In the genomic region with DNA sequence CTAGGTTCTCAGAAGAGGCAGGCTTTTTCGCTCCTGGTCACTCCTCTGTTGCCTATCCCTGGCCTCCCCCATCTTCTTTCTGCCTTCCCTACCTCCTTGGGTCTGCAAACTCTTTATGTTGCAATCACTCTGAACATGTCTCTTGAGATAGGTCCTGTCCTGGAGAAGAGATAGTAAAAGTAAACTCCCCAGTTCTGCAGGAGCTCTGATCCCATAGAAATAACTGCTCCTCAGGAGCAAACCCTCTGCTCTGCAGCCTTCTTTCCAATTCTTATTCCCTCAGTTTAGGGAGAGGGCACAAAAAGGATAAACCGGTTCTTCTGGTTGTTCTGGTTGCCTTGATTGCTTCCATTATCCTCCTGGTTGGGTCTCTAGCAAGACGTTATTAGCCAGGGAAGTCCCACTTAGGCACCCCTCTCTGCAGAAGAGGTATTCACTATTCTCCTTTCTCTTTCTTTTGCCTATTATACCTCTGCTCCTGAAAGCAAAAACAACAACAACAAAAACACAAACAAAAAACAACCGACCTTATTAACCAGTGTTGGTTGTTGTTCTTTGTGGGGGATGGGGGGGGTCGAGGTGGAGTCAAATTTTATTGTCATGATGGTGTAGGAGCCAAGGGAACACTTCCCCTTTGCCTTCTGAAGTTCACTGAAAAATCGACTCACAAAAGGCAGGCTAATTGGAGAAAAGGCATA, we compare ENCODE assay signal across 8 cellular contexts. TPM values are rescaled to one million over a fixed set of nuclear protein-coding genes. Genes with fewer than 3 reads are reported as not detected.
DNase-seq lines count a peak whose midpoint lies in the region; ATAC-seq and TF ChIP-seq lines count a peak whose summit lies in the region.

No MANE protein-coding gene starts in this region.

- H3K4me1 Mint-ChIP-seq in activated CD4-positive, alpha-beta memory T cell treated with anti-CD3 and anti-CD28 coated beads, Interleukin-2, amount 10 ng/mL, durations not matched to agents 7 days and 5 days, result peaks cover 85% of the 10 kb centered on the region

- H3K36me3 Mint-ChIP-seq in activated CD4-positive, alpha-beta memory T cell treated with anti-CD3 and anti-CD28 coated beads, Interleukin-2, amount 10 ng/mL, durations not matched to agents 7 days and 5 days (ENCODE audit: low read depth), result peaks cover 69% of the 10 kb centered on the region

- H3K27ac ChIP-seq in HEK293 (ENCODE audit: extremely low read depth, low read depth, low read length) (no peak overlapping the region), right atrium auricular region (peak overlapping the region; percentile 86 to 88), skeletal muscle tissue (ENCODE audit: low read depth, low read length) (peak overlapping the region; percentile 50)

- peak overlapping the region; percentile 96 for H3K4me3 Mint-ChIP-seq in activated CD4-positive, alpha-beta memory T cell treated with anti-CD3 and anti-CD28 coated beads, Interleukin-2, amount 10 ng/mL, durations not matched to agents 7 days and 5 days

- no peak for TF ChIP-seq CTCF in AG04449 (IDR thresholded peaks at IDR 0.05; ENCODE audit: insufficient read depth, low read length, missing control alignments)
- no peak for TF ChIP-seq CTCF in HEK293 (tag by site-specific recombination; IDR thresholded peaks at IDR 0.05)
- no peak for TF ChIP-seq CTCF in right atrium auricular region (IDR thresholded peaks at IDR 0.05)

- H3K4me3 ChIP-seq in AG04449 (ENCODE audit: low read depth, low read length), result peak overlapping the region; percentile 65
- H3K4me3 ChIP-seq in HEK293 (ENCODE audit: low read depth, low read length), result peak overlapping the region; percentile 56
- peak overlapping the region; percentile 46 to 54 for H3K4me3 ChIP-seq in right atrium auricular region
- H3K4me3 ChIP-seq in skeletal muscle tissue (ENCODE audit: low read length in 3 of 3), result peak overlapping the region; percentile 68 to 94 (median 72)

- peaks cover 17% of the 10 kb centered on the region for H3K9me3 Mint-ChIP-seq in activated CD4-positive, alpha-beta memory T cell treated with anti-CD3 and anti-CD28 coated beads, Interleukin-2, amount 10 ng/mL, durations not matched to agents 7 days and 5 days

- ATAC-seq in GM19324 (IDR thresholded peaks at IDR 0.05; ENCODE audit: low FRiP score, unreplicated experiment) (no peak), HG02759 (IDR thresholded peaks at IDR 0.05; ENCODE audit: unreplicated experiment) (no peak)

- peak overlapping the region; percentile 55 to 73 (median 66) for H3K9ac ChIP-seq in skeletal muscle tissue (ENCODE audit: low read depth in 1 of 3, low read length in 3 of 3)

- H3K36me3 ChIP-seq in HEK293 (ENCODE audit: control insufficient read depth in 2 of 2, insufficient read depth in 1 of 2, low read length in 2 of 2) (peaks cover 6 to 34% of the 10 kb centered on the region in 2 experiments; a peak in 2 of 3 replicates), right atrium auricular region (peaks cover 15% of the 10 kb centered on the region), skeletal muscle tissue (ENCODE audit: control insufficient read depth in 3 of 3, insufficient read depth in 3 of 3, low read length in 3 of 3) (peaks cover 10 to 28% (median 21%) of the 10 kb centered on the region in 3 donors)

- CTCF ChIA-PET in AG04449 (lab: Yijun Ruan, JAX) (interaction anchor here (1.3 to 2.6 kb wide), 2 partner anchors 29 to 40 kb away, joined by 6 to 14 read pairs; no protein-coding TSS in a partner anchor), HEK293 (lab: Yijun Ruan, JAX) (interaction anchor here (0.6 to 2.4 kb wide), 2 partner anchors 29 to 345 kb away, joined by 3 to 12 read pairs; no protein-coding TSS in a partner anchor)
- CTCF ChIA-PET in activated CD4-positive, alpha-beta memory T cell treated with anti-CD3 and anti-CD28 coated beads, Interleukin-2, amount 10 ng/mL, durations not matched to agents 7 days and 5 days (lab: Charles Lee), result interaction anchor here (0.9 to 2.6 kb wide), 3 partner anchors 14 to 29 kb away, joined by 3 to 17 read pairs (median 3); no protein-coding TSS in a partner anchor

- POLR2A ChIA-PET in AG04449 (lab: Yijun Ruan, JAX) (interaction anchor here (1.2 kb wide), 1 partner anchor 29 kb away, joined by 5 read pairs; no protein-coding TSS in a partner anchor), HEK293 (lab: Yijun Ruan, JAX) (interaction anchor here (2.0 kb wide), 1 partner anchor 29 kb away, joined by 13 read pairs; no protein-coding TSS in a partner anchor)
- POLR2A ChIA-PET in activated CD4-positive, alpha-beta memory T cell treated with anti-CD3 and anti-CD28 coated beads, Interleukin-2, amount 10 ng/mL, durations not matched to agents 7 days and 5 days (lab: Charles Lee), result interaction anchor here (0.7 to 7.4 kb wide), 16 partner anchors 10 to 825 kb away, joined by 3 to 78 read pairs (median 7); a partner anchor contains a TSS

- H3K9me3 ChIP-seq in HEK293 (ENCODE audit: control insufficient read depth, insufficient read depth, low read depth, low read length), result no peaks in the 10 kb centered on the region
- H3K9me3 ChIP-seq in right atrium auricular region, result no peaks in the 10 kb centered on the region
- no peaks in the 10 kb centered on the region for H3K9me3 ChIP-seq in skeletal muscle tissue (ENCODE audit: control insufficient read depth in 3 of 3, low read length in 3 of 3)

- no peaks in the 10 kb centered on the region for H3K27me3 Mint-ChIP-seq in activated CD4-positive, alpha-beta memory T cell treated with anti-CD3 and anti-CD28 coated beads, Interleukin-2, amount 10 ng/mL, durations not matched to agents 7 days and 5 days

- peak overlapping the region; percentile 96 for H3K27ac Mint-ChIP-seq in activated CD4-positive, alpha-beta memory T cell treated with anti-CD3 and anti-CD28 coated beads, Interleukin-2, amount 10 ng/mL, durations not matched to agents 7 days and 5 days

- DNase-seq in AG04449 (ENCODE audit: low read depth, low spot score) (no peak), right atrium auricular region (ENCODE audit: low spot score) (no peak), HuH-7 (ENCODE audit: low spot score) (no peak)
- DNase-seq in activated CD4-positive, alpha-beta memory T cell treated with anti-CD3 and anti-CD28 coated beads, Interleukin-2, amount 10 ng/mL, durations not matched to agents 7 days and 5 days, result no peak

- H3K27me3 ChIP-seq in right atrium auricular region, result no peaks in the 10 kb centered on the region
- no peaks in the 10 kb centered on the region for H3K27me3 ChIP-seq in skeletal muscle tissue (ENCODE audit: control insufficient read depth in 3 of 3, insufficient read depth in 3 of 3, low read length in 3 of 3)

- peaks cover 12% of the 10 kb centered on the region; the same call in 1 of the 2 replicates for H3K4me1 ChIP-seq in HEK293 (ENCODE audit: control insufficient read depth, insufficient read depth, low read length)
- peaks cover 0 to 28% of the 10 kb centered on the region in 2 donors for H3K4me1 ChIP-seq in right atrium auricular region
- H3K4me1 ChIP-seq in skeletal muscle tissue (ENCODE audit: control insufficient read depth in 3 of 3, insufficient read depth in 3 of 3, low read length in 3 of 3), result peaks cover 26 to 44% (median 35%) of the 10 kb centered on the region in 3 donors

TF ChIP-seq in HEK293, 187 proteins besides CTCF, POLR2A, EP300 and RAD21:
- TF ChIP-seq ZNF621 (tag by site-specific recombination; IDR thresholded peaks at IDR 0.05) (no peak), BCL6B (tag by site-specific recombination; IDR thresholded peaks at IDR 0.05) (no peak), ZNF335 (tag by site-specific recombination; conservative IDR thresholded peaks at IDR 0.05) (0 out of 2 replicates have a peak, but pooled peaks have one; percentile 18)
- TF ChIP-seq, protein P1, sequence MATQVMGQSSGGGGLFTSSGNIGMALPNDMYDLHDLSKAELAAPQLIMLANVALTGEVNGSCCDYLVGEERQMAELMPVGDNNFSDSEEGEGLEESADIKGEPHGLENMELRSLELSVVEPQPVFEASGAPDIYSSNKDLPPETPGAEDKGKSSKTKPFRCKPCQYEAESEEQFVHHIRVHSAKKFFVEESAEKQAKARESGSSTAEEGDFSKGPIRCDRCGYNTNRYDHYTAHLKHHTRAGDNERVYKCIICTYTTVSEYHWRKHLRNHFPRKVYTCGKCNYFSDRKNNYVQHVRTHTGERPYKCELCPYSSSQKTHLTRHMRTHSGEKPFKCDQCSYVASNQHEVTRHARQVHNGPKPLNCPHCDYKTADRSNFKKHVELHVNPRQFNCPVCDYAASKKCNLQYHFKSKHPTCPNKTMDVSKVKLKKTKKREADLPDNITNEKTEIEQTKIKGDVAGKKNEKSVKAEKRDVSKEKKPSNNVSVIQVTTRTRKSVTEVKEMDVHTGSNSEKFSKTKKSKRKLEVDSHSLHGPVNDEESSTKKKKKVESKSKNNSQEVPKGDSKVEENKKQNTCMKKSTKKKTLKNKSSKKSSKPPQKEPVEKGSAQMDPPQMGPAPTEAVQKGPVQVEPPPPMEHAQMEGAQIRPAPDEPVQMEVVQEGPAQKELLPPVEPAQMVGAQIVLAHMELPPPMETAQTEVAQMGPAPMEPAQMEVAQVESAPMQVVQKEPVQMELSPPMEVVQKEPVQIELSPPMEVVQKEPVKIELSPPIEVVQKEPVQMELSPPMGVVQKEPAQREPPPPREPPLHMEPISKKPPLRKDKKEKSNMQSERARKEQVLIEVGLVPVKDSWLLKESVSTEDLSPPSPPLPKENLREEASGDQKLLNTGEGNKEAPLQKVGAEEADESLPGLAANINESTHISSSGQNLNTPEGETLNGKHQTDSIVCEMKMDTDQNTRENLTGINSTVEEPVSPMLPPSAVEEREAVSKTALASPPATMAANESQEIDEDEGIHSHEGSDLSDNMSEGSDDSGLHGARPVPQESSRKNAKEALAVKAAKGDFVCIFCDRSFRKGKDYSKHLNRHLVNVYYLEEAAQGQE (tag by site-specific recombination; IDR thresholded peaks at IDR 0.05), result no peak

RNA-seq across cellular contexts. Expression of gene TRIM38, which starts 1.0 kb away (rescaled TPM):
- total RNA-seq in activated CD4-positive, alpha-beta memory T cell treated with anti-CD3 and anti-CD28 coated beads, Interleukin-2, amount 10 ng/mL, durations not matched to agents 7 days and 5 days, result 10 to 100 TPM; 32.6 to 33.5 TPM
- total RNA-seq in right atrium auricular region (1 to 10 TPM; 2.5 to 5.2 TPM), skeletal muscle tissue (5.2 TPM)

RNA-seq across cellular contexts. Expression of gene SLC17A2, which starts 33.1 kb away (rescaled TPM):
- not detected for total RNA-seq in activated CD4-positive, alpha-beta memory T cell treated with anti-CD3 and anti-CD28 coated beads, Interleukin-2, amount 10 ng/mL, durations not matched to agents 7 days and 5 days
- total RNA-seq in right atrium auricular region (not detected), skeletal muscle tissue (not detected)
